8 cellular contexts compared by ENCODE assay signal in genomic region chr10:5623081-5623748, GRCh38. TPM values are rescaled to one million over a fixed set of nuclear protein-coding genes. Genes with fewer than 3 reads are reported as not detected.
DNase-seq lines count a peak whose midpoint lies in the region; ATAC-seq, FAIRE-seq and TF ChIP-seq lines count a peak whose summit lies in the region.

No MANE protein-coding gene starts in this region.

- no peaks in the 10 kb centered on the region for H3K4me1 ChIP-seq in DND-41 (ENCODE audit: insufficient read depth, low read length)

- H3K9me3 ChIP-seq in DND-41 (ENCODE audit: insufficient read depth, low read length, severe bottlenecking) = no peaks in the 10 kb centered on the region
- H3K9me3 ChIP-seq in neural cell (ENCODE audit: low read length) = no peaks in the 10 kb centered on the region

- H3K4me2 ChIP-seq in DND-41 (ENCODE audit: insufficient read depth, low read length) = no peak overlapping the region
- H3K4me2 ChIP-seq in neural cell (ENCODE audit: low read length) = no peak overlapping the region

- DNase-seq in DND-41 (peak; percentile 76), HuH-7 (ENCODE audit: low spot score) (peak; percentile 94), RCC 7860 (ENCODE audit: low spot score) (peak; percentile 68), activated T-helper 1 cell treated with Interleukin-2 at 50 U/mL for 16 hours (ENCODE audit: low read depth) (peak; percentile 67), fibroblast of peridontal ligament (ENCODE audit: extremely low read depth) (peak; percentile 72)
- DNase-seq in stimulated activated naive CD8-positive, alpha-beta T cell treated with anti-CD3 and anti-CD28 coated beads, Interleukin-15, Interleukin-2, amounts not matched to agents 100 U/mL and 50 U/mL, for 24 hours = peak; percentile 90

- no peaks in the 10 kb centered on the region for H4K20me1 ChIP-seq in DND-41 (ENCODE audit: insufficient read depth, low read length)
- H4K20me1 ChIP-seq in neural cell (ENCODE audit: insufficient read depth) = no peaks in the 10 kb centered on the region

- H3K27me3 ChIP-seq in DND-41 (ENCODE audit: insufficient read depth, low read length, poor library complexity) (peaks cover 16% of the 10 kb centered on the region), neural cell (ENCODE audit: insufficient read depth, low read depth, low read length) (no peaks in the 10 kb centered on the region)

- H3K79me2 ChIP-seq in DND-41 (ENCODE audit: insufficient read depth, low read length) (no peaks in the 10 kb centered on the region), neural cell (replicated peaks; ENCODE audit: insufficient read depth, low read length) (no peaks in the 10 kb centered on the region)

- FAIRE-seq in RCC 7860 (lab: Jason Lieb, UNC) = no peak

- TF ChIP-seq RAD21 in neural cell (conservative IDR thresholded peaks at IDR 0.05) = peak; percentile 71

- no peaks in the 10 kb centered on the region for H3F3A ChIP-seq in neural cell (ENCODE audit: insufficient read depth, low read length, poor library complexity, severe bottlenecking)

- H3K9me2 ChIP-seq in neural cell (ENCODE audit: insufficient read depth, low read length) = no peaks in the 10 kb centered on the region

- H3K36me3 ChIP-seq in DND-41 (ENCODE audit: insufficient read depth, low read length) (no peaks in the 10 kb centered on the region), neural cell (ENCODE audit: insufficient read depth, low read length) (no peaks in the 10 kb centered on the region)

- no peak overlapping the region for H3K27ac ChIP-seq in DND-41 (ENCODE audit: low read length)
- H3K27ac ChIP-seq in neural cell (ENCODE audit: low read length) = no peak overlapping the region

- no peak for TF ChIP-seq EP300 in neural cell (conservative IDR thresholded peaks at IDR 0.05; ENCODE audit: poor library complexity, severe bottlenecking)

- H3K4me3 ChIP-seq in DND-41 (ENCODE audit: low read depth in 1 of 2, low read length in 2 of 2) (no peak overlapping the region), neural cell (ENCODE audit: low read length) (no peak overlapping the region)

- ATAC-seq in DND-41 (ENCODE audit: insufficient read depth, low read depth) = peak; percentile 97
- peak; percentile 87 for ATAC-seq in GM21528 (IDR thresholded peaks at IDR 0.05; ENCODE audit: low FRiP score, unreplicated experiment)
- peak; percentile 86 for ATAC-seq in stimulated activated naive CD8-positive, alpha-beta T cell treated with anti-CD3 and anti-CD28 coated beads, Interleukin-15, Interleukin-2, amounts not matched to agents 100 U/mL and 50 U/mL, for 24 hours

- TF ChIP-seq CTCF in DND-41 (IDR thresholded peaks at IDR 0.05; ENCODE audit: borderline replicate concordance, extremely low read depth, low read length, poor library complexity, severe bottlenecking) (peak; percentile 87), neural cell (IDR thresholded peaks at IDR 0.05; ENCODE audit: poor library complexity, severe bottlenecking) (peak; percentile 73)

- no peak overlapping the region for H3K9ac ChIP-seq in DND-41 (ENCODE audit: low read depth, low read length)
- no peak overlapping the region for H3K9ac ChIP-seq in neural cell (ENCODE audit: low read length)

- H2AFZ ChIP-seq in DND-41 (ENCODE audit: low read depth, low read length) (peak overlapping the region; percentile 19; the same call in 1 of the 2 replicates), neural cell (ENCODE audit: low read depth, low read length) (no peak overlapping the region)

TF ChIP-seq in neural cell, 6 proteins besides CTCF, POLR2A, EP300 and RAD21:
- TF ChIP-seq SMC3 (conservative IDR thresholded peaks at IDR 0.05; ENCODE audit: poor library complexity) (peak; percentile 72), POLR2AphosphoS5 (IDR thresholded peaks at IDR 0.05) (no peak)

RNA-seq across cellular contexts. Expression of gene ASB13, which starts 43.2 kb away (rescaled TPM):
- 4.7 and 5.6 TPM in 2 replicates for polyA plus RNA-seq in neural cell
- polyA minus RNA-seq in neural cell = 6.1 and 6.4 TPM in 2 replicates
